In genomic region chr13:69579351-69579750, GRCh38 we compare ENCODE assay signal across 12 cellular contexts.
A peak's percentile ranks its signal among the peaks of the same experiment; 100 is the strongest.
DNase-seq lines count a peak whose midpoint lies in the region; ATAC-seq, FAIRE-seq and TF ChIP-seq lines count a peak whose summit lies in the region.
"Had no signal": no experiment of that assay in that cellular context is flagged by ENCODE, and none has a peak within 500 bp of the region (broad histone marks: within the 10 kb centered on the region; RNA-seq: fewer than 3 reads in every experiment).

No MANE protein-coding gene starts in this region.

- no peak for TF ChIP-seq EP300 in esophagus muscularis mucosa (IDR thresholded peaks at IDR 0.05)

- H3K9me3 Mint-ChIP-seq in naive thymus-derived CD4-positive, alpha-beta T cell, result peaks cover 0 to 15% (median 5%) of the 10 kb centered on the region in 11 donors

- no peak overlapping the region for H3K27ac ChIP-seq in esophagus muscularis mucosa (replicated peaks in 1 of 4)
- no peak overlapping the region for H3K27ac ChIP-seq in naive thymus-derived CD4-positive, alpha-beta T cell (ENCODE audit: low read depth, low read length)
- H3K27ac ChIP-seq: transverse colon had no signal

- TF ChIP-seq CTCF in LNCAP (IDR thresholded peaks at IDR 0.05) (peak; percentile 36; the same call in 1 of the 2 replicates), esophagus muscularis mucosa (IDR thresholded peaks at IDR 0.05) (no peak)

- H3K27me3 ChIP-seq in esophagus muscularis mucosa, result no peaks in the 10 kb centered on the region
- H3K27me3 ChIP-seq in naive thymus-derived CD4-positive, alpha-beta T cell (ENCODE audit: control insufficient read depth in 2 of 2, insufficient read depth in 2 of 2, low read length in 2 of 2), result no peaks in the 10 kb centered on the region
- H3K27me3 ChIP-seq: transverse colon had no signal

- no peaks in the 10 kb centered on the region for H3K36me3 Mint-ChIP-seq in naive thymus-derived CD4-positive, alpha-beta T cell

- H3K27me3 Mint-ChIP-seq in naive thymus-derived CD4-positive, alpha-beta T cell, result no peaks in the 10 kb centered on the region

- H3K36me3 ChIP-seq in esophagus muscularis mucosa, result no peaks in the 10 kb centered on the region
- H3K36me3 ChIP-seq in naive thymus-derived CD4-positive, alpha-beta T cell (ENCODE audit: control insufficient read depth in 2 of 3, insufficient read depth in 3 of 3, low read length in 3 of 3), result no peaks in the 10 kb centered on the region
- H3K36me3 ChIP-seq: transverse colon had no signal

- POLR2A ChIA-PET in naive thymus-derived CD4-positive, alpha-beta T cell (lab: Charles Lee), result no interaction called here

- H3K4me3 ChIP-seq in esophagus muscularis mucosa, result no peak overlapping the region
- H3K4me3 ChIP-seq in naive thymus-derived CD4-positive, alpha-beta T cell (ENCODE audit: low read length), result no peak overlapping the region
- H3K4me3 ChIP-seq: transverse colon had no signal

- no peak for FAIRE-seq in GM19239 (lab: Jason Lieb, UNC)

- CTCF ChIA-PET in naive thymus-derived CD4-positive, alpha-beta T cell (lab: Charles Lee), result no interaction called here

- H3K4me1 ChIP-seq in esophagus muscularis mucosa, result no peaks in the 10 kb centered on the region
- no peaks in the 10 kb centered on the region for H3K4me1 ChIP-seq in naive thymus-derived CD4-positive, alpha-beta T cell (ENCODE audit: control insufficient read depth in 2 of 2, insufficient read depth in 2 of 2, low read length in 2 of 2)
- H3K4me1 ChIP-seq: transverse colon had no signal

- no peak for TF ChIP-seq POLR2A in esophagus muscularis mucosa (IDR thresholded peaks at IDR 0.05; ENCODE audit: low read depth)

- ATAC-seq in left lobe of liver (peak; percentile 86), HG03045 (IDR thresholded peaks at IDR 0.05; ENCODE audit: unreplicated experiment) (no peak)
- ATAC-seq in naive thymus-derived CD4-positive, alpha-beta T cell, result no peak

- no peak overlapping the region for H3K4me3 Mint-ChIP-seq in naive thymus-derived CD4-positive, alpha-beta T cell

- peak; percentile 5 for DNase-seq in G401 (ENCODE audit: low spot score)
- peak; percentile 23 for DNase-seq in SK-MEL-5 (ENCODE audit: low read depth, low spot score)
- no peak for DNase-seq in left lobe of liver (ENCODE audit: low spot score)
- DNase-seq in esophagus muscularis mucosa (ENCODE audit: extremely low spot score), result no peak
- no peak for DNase-seq in GM19239 (ENCODE audit: insufficient read length, low spot score)
- DNase-seq in naive thymus-derived CD4-positive, alpha-beta T cell, result no peak
- DNase-seq: MV-4-11, nucleus accumbens, SHP77, transverse colon had no signal

- H3K4me1 Mint-ChIP-seq in naive thymus-derived CD4-positive, alpha-beta T cell, result no peaks in the 10 kb centered on the region

- H3K27ac Mint-ChIP-seq in naive thymus-derived CD4-positive, alpha-beta T cell, result no peak overlapping the region

- intact Hi-C loops in esophagus muscularis mucosa (cut with DNase I), result no loop called here
- intact Hi-C loops in naive thymus-derived CD4-positive, alpha-beta T cell (cut with micrococcal nuclease), result no loop called here

- no peaks in the 10 kb centered on the region for H3K9me3 ChIP-seq in esophagus muscularis mucosa
- no peaks in the 10 kb centered on the region for H3K9me3 ChIP-seq in naive thymus-derived CD4-positive, alpha-beta T cell (ENCODE audit: control insufficient read depth in 2 of 3, low read length in 3 of 3)
- H3K9me3 ChIP-seq: transverse colon had no signal

- in situ Hi-C loops in G401 (cut with HindIII; ENCODE audit: low sequenced_read_pairs), result no loop called here
- in situ Hi-C loops in SK-MEL-5 (cut with HindIII; ENCODE audit: low pct_unique_long_range_greater_than_20kb, low sequenced_read_pairs), result no loop called here

Comparison
In these comparisons a context has a peak if more than half of its experiments do, and no peak if none do; other contexts are left out.
1. DNase-seq: peak in G401 (single experiment) and SK-MEL-5 (single experiment); none in left lobe of liver (single experiment), esophagus muscularis mucosa (single experiment), GM19239 (single experiment) and naive thymus-derived CD4-positive, alpha-beta T cell (0 of 9).